8 cellular contexts compared by ENCODE assay signal in the genomic region with DNA sequence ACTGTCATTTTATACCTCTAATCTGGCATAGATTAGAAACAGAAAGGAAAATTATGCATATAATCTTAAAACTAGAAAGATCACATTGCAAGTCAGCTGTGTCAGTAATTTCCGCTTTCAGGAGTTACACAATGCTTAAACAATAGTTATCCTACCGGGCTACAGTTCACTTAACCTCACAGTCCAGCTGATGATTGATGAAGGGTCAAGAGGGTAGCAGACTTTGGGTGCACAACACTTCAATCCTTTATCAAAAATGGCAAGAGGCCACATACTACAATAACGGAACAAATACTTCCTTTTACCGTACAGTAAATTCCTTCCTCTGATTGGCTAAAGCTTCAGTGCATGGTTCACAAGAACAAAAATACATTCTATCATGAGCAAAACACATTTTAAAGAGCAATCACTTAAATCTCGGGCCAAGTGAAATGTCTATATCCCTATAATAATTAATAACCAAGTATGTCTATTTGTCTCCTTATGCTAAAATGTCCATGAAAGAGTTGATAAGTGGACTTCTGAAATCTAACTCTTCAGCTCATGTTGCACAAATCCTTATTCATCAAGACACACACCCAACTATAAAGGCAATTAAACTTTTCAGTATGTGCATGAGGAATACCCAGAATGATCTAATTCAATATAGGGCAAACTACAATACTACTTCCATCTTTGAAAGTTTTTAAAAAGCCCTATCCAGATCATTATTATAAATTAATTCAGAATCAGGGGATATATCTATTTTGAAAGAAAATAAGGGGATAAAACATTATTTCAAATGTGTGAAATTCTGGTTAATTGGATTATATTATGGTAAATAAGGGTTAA.
DNase-seq lines count a peak whose midpoint lies in the region; ATAC-seq and TF ChIP-seq lines count a peak whose summit lies in the region.

No MANE protein-coding gene starts in this region.

- ATAC-seq in thoracic aorta (ENCODE audit: insufficient number of reproducible peaks, low FRiP score, low read depth) = no peak

- H3K4me2 ChIP-seq in smooth muscle cell = no peak overlapping the region

- peaks cover 85% of the 10 kb centered on the region for H3K4me1 Mint-ChIP-seq in activated naive CD4-positive, alpha-beta T cell treated with anti-CD3 and anti-CD28 coated beads for 36 hours (ENCODE audit: low read depth)

- CTCF ChIA-PET in activated naive CD4-positive, alpha-beta T cell treated with anti-CD3 and anti-CD28 coated beads for 36 hours (lab: Charles Lee) = interaction anchor here (0.8 kb wide), 1 partner anchor 31 kb away, joined by 6 read pairs; no protein-coding TSS in a partner anchor

- no peaks in the 10 kb centered on the region for H3K27me3 ChIP-seq in cardiac muscle cell
- H3K27me3 ChIP-seq in thoracic aorta (replicated peaks; ENCODE audit: insufficient read depth) = no peaks in the 10 kb centered on the region
- no peaks in the 10 kb centered on the region for H3K27me3 ChIP-seq in ascending aorta
- no peaks in the 10 kb centered on the region for H3K27me3 ChIP-seq in smooth muscle cell (ENCODE audit: low read depth)

- no peak overlapping the region for H2AFZ ChIP-seq in smooth muscle cell (ENCODE audit: low read depth)

- H3K36me3 ChIP-seq in cardiac muscle cell (no peaks in the 10 kb centered on the region), thoracic aorta (no peaks in the 10 kb centered on the region), ascending aorta (no peaks in the 10 kb centered on the region), smooth muscle cell (ENCODE audit: low read depth) (no peaks in the 10 kb centered on the region)

- peak overlapping the region; percentile 61 for H3K27ac ChIP-seq in cardiac muscle cell
- H3K27ac ChIP-seq in thoracic aorta = no peak overlapping the region
- H3K27ac ChIP-seq in ascending aorta = no peak overlapping the region
- no peak overlapping the region for H3K27ac ChIP-seq in smooth muscle cell (ENCODE audit: low read depth)

- H3K4me3 ChIP-seq in cardiac muscle cell = no peak overlapping the region
- H3K4me3 ChIP-seq in thoracic aorta = peak overlapping the region; percentile 33
- H3K4me3 ChIP-seq in ascending aorta = peak overlapping the region in 1 of 2 donors; percentile 23
- no peak overlapping the region for H3K4me3 ChIP-seq in smooth muscle cell

- peak overlapping the region; percentile 14 for H3K27ac Mint-ChIP-seq in activated naive CD4-positive, alpha-beta T cell treated with anti-CD3 and anti-CD28 coated beads for 36 hours

- peak overlapping the region; percentile 25 for H3K4me3 Mint-ChIP-seq in activated naive CD4-positive, alpha-beta T cell treated with anti-CD3 and anti-CD28 coated beads for 36 hours

- H3K27me3 Mint-ChIP-seq in activated naive CD4-positive, alpha-beta T cell treated with anti-CD3 and anti-CD28 coated beads for 36 hours (ENCODE audit: low read depth) = no peaks in the 10 kb centered on the region

- H3K9ac ChIP-seq in smooth muscle cell (ENCODE audit: low read depth) = no peak overlapping the region

- peaks cover 60% of the 10 kb centered on the region for H4K20me1 ChIP-seq in smooth muscle cell (ENCODE audit: low read depth)

- no peak for TF ChIP-seq CTCF in cardiac muscle cell (IDR thresholded peaks at IDR 0.05; ENCODE audit: low read depth, low read length)
- no peak for TF ChIP-seq CTCF in thoracic aorta (IDR thresholded peaks at IDR 0.05)
- no peak for TF ChIP-seq CTCF in ascending aorta (IDR thresholded peaks at IDR 0.05)
- TF ChIP-seq CTCF in smooth muscle cell (IDR thresholded peaks at IDR 0.05; ENCODE audit: borderline replicate concordance, insufficient read depth, poor library complexity, severe bottlenecking) = no peak

- peaks cover 55% of the 10 kb centered on the region for H3K4me1 ChIP-seq in cardiac muscle cell (ENCODE audit: low read depth)
- peaks cover 36 to 38% of the 10 kb centered on the region in 2 donors for H3K4me1 ChIP-seq in thoracic aorta (ENCODE audit: control insufficient read depth in 1 of 2, low read depth in 2 of 2)
- H3K4me1 ChIP-seq in ascending aorta = peaks cover 0 to 11% of the 10 kb centered on the region in 2 donors
- no peaks in the 10 kb centered on the region for H3K4me1 ChIP-seq in smooth muscle cell (ENCODE audit: low read depth)

- H3K9me3 ChIP-seq in cardiac muscle cell (ENCODE audit: low read depth) (no peaks in the 10 kb centered on the region), thoracic aorta (no peaks in the 10 kb centered on the region), ascending aorta (no peaks in the 10 kb centered on the region), smooth muscle cell (replicated peaks; ENCODE audit: low read depth) (no peaks in the 10 kb centered on the region)

- intact Hi-C loops in activated naive CD4-positive, alpha-beta T cell treated with anti-CD3 and anti-CD28 coated beads for 36 hours (cut with micrococcal nuclease) = loop anchor here (1.0 kb wide), 1 partner anchor 25 kb away; no protein-coding TSS in a partner anchor
- intact Hi-C loops in ascending aorta (cut with DNase I) = no loop called here

- no peaks in the 10 kb centered on the region for H3F3A ChIP-seq in smooth muscle cell (ENCODE audit: low read depth)

- peaks cover 61% of the 10 kb centered on the region for H3K79me2 ChIP-seq in smooth muscle cell (ENCODE audit: low read depth)

- peaks cover 11% of the 10 kb centered on the region for H3K36me3 Mint-ChIP-seq in activated naive CD4-positive, alpha-beta T cell treated with anti-CD3 and anti-CD28 coated beads for 36 hours (ENCODE audit: low read depth)

- H3K9me3 Mint-ChIP-seq in activated naive CD4-positive, alpha-beta T cell treated with anti-CD3 and anti-CD28 coated beads for 36 hours = no peaks in the 10 kb centered on the region

- 88% methylated on average over 5 of the region's 5 CpGs for WGBS in smooth muscle cell (ENCODE audit: low lambda C conversion rate)

- no peak for DNase-seq in activated naive CD4-positive, alpha-beta T cell treated with anti-CD3 and anti-CD28 coated beads for 36 hours
- DNase-seq in activated naive CD4-positive, alpha-beta T cell treated with Interleukin-2 at 50 U/mL for 16 hours = no peak
- peak; percentile 29 for DNase-seq in RPMI7951 (ENCODE audit: low read depth)
- DNase-seq in cardiac muscle cell (ENCODE audit: low read depth in 1 of 2, low spot score in 1 of 2) = peak; percentile 83 to 90
- DNase-seq in thoracic aorta (ENCODE audit: low spot score) = no peak
- DNase-seq in DMS114 treated with DMSO at 0.1 percent for 48 hours (lab: John Stamatoyannopoulos, UW; ENCODE audit: unreplicated experiment) = no peak
- DNase-seq in ascending aorta (ENCODE audit: low spot score in 2 of 2) = no peak
- no peak for DNase-seq in smooth muscle cell (lab: John Stamatoyannopoulos, UW; ENCODE audit: unreplicated experiment)

Comparison
In these comparisons a context has a peak if more than half of its experiments do, and no peak if none do; other contexts are left out.
1. DNase-seq: peak in RPMI7951 (single experiment) and cardiac muscle cell (2 of 2); none in activated naive CD4-positive, alpha-beta T cell treated with anti-CD3 and anti-CD28 coated beads for 36 hours (single experiment), activated naive CD4-positive, alpha-beta T cell treated with Interleukin-2 at 50 U/mL for 16 hours (single experiment), thoracic aorta (single experiment), DMS114 treated with DMSO at 0.1 percent for 48 hours (single experiment), ascending aorta (0 of 2) and smooth muscle cell (single experiment).